1 cellular context compared by ENCODE assay signal in genomic region chr14:100285021-100285912, GRCh38.
A peak's percentile ranks its signal among the peaks of the same experiment; 100 is the strongest.
TF ChIP-seq lines count a peak whose summit lies in the region.

No MANE protein-coding gene starts in this region.

TF ChIP-seq in WTC11, 78 proteins besides CTCF, POLR2A, EP300 and RAD21 (continued from another document):
- TF ChIP-seq, protein P1, sequence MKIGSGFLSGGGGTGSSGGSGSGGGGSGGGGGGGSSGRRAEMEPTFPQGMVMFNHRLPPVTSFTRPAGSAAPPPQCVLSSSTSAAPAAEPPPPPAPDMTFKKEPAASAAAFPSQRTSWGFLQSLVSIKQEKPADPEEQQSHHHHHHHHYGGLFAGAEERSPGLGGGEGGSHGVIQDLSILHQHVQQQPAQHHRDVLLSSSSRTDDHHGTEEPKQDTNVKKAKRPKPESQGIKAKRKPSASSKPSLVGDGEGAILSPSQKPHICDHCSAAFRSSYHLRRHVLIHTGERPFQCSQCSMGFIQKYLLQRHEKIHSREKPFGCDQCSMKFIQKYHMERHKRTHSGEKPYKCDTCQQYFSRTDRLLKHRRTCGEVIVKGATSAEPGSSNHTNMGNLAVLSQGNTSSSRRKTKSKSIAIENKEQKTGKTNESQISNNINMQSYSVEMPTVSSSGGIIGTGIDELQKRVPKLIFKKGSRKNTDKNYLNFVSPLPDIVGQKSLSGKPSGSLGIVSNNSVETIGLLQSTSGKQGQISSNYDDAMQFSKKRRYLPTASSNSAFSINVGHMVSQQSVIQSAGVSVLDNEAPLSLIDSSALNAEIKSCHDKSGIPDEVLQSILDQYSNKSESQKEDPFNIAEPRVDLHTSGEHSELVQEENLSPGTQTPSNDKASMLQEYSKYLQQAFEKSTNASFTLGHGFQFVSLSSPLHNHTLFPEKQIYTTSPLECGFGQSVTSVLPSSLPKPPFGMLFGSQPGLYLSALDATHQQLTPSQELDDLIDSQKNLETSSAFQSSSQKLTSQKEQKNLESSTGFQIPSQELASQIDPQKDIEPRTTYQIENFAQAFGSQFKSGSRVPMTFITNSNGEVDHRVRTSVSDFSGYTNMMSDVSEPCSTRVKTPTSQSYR (CRISPR knock-in tag; IDR thresholded peaks at IDR 0.05) = no peak
- TF ChIP-seq FOXP1 (CRISPR knock-in tag; IDR thresholded peaks at IDR 0.05; ENCODE audit: borderline replicate concordance) (peak; percentile 64; the same call in 1 of the 2 replicates), MXD4 (CRISPR knock-in tag; IDR thresholded peaks at IDR 0.05; ENCODE audit: borderline replicate concordance) (no peak), NR3C1 (CRISPR knock-in tag; conservative IDR thresholded peaks at IDR 0.05; ENCODE audit: low read depth) (0 out of 2 replicates have a peak, but pooled peaks have one; percentile 38), AFF4 (CRISPR knock-in tag; IDR thresholded peaks at IDR 0.05; ENCODE audit: borderline replicate concordance) (0 out of 2 replicates have a peak, but pooled peaks have one; percentile 35), ETV6 (CRISPR knock-in tag; IDR thresholded peaks at IDR 0.05) (no peak; the same call in 1 of the 2 replicates), ZBTB21 (CRISPR knock-in tag; IDR thresholded peaks at IDR 0.05; ENCODE audit: borderline replicate concordance) (no peak), SMAD4 (CRISPR knock-in tag; IDR thresholded peaks at IDR 0.05) (no peak), ZNF416 (CRISPR knock-in tag; IDR thresholded peaks at IDR 0.05) (peak; percentile 24; the same call in 1 of the 2 replicates), ZNF512 (CRISPR knock-in tag; IDR thresholded peaks at IDR 0.05; ENCODE audit: borderline replicate concordance) (no peak), E2F4 (CRISPR knock-in tag; IDR thresholded peaks at IDR 0.05; ENCODE audit: borderline replicate concordance, low read depth) (no peak), ZNF232 (CRISPR knock-in tag; IDR thresholded peaks at IDR 0.05) (no peak), ZNF532 (CRISPR knock-in tag; IDR thresholded peaks at IDR 0.05; ENCODE audit: borderline replicate concordance) (no peak), NFYB (CRISPR knock-in tag; conservative IDR thresholded peaks at IDR 0.05; ENCODE audit: low read depth) (no peak), ESRRA (CRISPR knock-in tag; IDR thresholded peaks at IDR 0.05; ENCODE audit: borderline replicate concordance) (no peak), PRRX2 (CRISPR knock-in tag; IDR thresholded peaks at IDR 0.05) (0 out of 2 replicates have a peak, but pooled peaks have one; percentile 79)
- TF ChIP-seq, protein P2, sequence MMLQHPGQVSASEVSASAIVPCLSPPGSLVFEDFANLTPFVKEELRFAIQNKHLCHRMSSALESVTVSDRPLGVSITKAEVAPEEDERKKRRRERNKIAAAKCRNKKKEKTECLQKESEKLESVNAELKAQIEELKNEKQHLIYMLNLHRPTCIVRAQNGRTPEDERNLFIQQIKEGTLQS (CRISPR knock-in tag; conservative IDR thresholded peaks at IDR 0.05) = no peak
- TF ChIP-seq, protein P3, sequence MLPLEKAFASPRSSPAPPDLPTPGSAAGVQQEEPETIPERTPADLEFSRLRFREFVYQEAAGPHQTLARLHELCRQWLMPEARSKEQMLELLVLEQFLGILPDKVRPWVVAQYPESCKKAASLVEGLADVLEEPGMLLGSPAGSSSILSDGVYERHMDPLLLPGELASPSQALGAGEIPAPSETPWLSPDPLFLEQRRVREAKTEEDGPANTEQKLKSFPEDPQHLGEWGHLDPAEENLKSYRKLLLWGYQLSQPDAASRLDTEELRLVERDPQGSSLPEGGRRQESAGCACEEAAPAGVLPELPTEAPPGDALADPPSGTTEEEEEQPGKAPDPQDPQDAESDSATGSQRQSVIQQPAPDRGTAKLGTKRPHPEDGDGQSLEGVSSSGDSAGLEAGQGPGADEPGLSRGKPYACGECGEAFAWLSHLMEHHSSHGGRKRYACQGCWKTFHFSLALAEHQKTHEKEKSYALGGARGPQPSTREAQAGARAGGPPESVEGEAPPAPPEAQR (CRISPR knock-in tag; IDR thresholded peaks at IDR 0.05) = no peak
- TF ChIP-seq, protein P4, sequence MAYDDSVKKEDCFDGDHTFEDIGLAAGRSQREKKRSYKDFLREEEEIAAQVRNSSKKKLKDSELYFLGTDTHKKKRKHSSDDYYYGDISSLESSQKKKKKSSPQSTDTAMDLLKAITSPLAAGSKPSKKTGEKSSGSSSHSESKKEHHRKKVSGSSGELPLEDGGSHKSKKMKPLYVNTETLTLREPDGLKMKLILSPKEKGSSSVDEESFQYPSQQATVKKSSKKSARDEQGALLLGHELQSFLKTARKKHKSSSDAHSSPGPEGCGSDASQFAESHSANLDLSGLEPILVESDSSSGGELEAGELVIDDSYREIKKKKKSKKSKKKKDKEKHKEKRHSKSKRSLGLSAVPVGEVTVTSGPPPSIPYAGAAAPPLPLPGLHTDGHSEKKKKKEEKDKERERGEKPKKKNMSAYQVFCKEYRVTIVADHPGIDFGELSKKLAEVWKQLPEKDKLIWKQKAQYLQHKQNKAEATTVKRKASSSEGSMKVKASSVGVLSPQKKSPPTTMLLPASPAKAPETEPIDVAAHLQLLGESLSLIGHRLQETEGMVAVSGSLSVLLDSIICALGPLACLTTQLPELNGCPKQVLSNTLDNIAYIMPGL (CRISPR knock-in tag; IDR thresholded peaks at IDR 0.05) = peak; percentile 92; the same call in 1 of the 2 replicates
- TF ChIP-seq, protein P5, sequence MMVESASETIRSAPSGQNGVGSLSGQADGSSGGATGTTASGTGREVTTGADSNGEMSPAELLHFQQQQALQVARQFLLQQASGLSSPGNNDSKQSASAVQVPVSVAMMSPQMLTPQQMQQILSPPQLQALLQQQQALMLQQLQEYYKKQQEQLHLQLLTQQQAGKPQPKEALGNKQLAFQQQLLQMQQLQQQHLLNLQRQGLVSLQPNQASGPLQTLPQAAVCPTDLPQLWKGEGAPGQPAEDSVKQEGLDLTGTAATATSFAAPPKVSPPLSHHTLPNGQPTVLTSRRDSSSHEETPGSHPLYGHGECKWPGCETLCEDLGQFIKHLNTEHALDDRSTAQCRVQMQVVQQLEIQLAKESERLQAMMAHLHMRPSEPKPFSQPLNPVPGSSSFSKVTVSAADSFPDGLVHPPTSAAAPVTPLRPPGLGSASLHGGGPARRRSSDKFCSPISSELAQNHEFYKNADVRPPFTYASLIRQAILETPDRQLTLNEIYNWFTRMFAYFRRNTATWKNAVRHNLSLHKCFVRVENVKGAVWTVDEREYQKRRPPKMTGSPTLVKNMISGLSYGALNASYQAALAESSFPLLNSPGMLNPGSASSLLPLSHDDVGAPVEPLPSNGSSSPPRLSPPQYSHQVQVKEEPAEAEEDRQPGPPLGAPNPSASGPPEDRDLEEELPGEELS (CRISPR knock-in tag; IDR thresholded peaks at IDR 0.05) = 0 out of 2 replicates have a peak, but pooled peaks have one; percentile 32
- TF ChIP-seq, protein P6, sequence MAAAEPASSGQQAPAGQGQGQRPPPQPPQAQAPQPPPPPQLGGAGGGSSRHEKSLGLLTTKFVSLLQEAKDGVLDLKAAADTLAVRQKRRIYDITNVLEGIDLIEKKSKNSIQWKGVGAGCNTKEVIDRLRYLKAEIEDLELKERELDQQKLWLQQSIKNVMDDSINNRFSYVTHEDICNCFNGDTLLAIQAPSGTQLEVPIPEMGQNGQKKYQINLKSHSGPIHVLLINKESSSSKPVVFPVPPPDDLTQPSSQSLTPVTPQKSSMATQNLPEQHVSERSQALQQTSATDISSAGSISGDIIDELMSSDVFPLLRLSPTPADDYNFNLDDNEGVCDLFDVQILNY (CRISPR knock-in tag; IDR thresholded peaks at IDR 0.05) = 0 out of 2 replicates have a peak, but pooled peaks have one; percentile 48
